In the genomic region with DNA sequence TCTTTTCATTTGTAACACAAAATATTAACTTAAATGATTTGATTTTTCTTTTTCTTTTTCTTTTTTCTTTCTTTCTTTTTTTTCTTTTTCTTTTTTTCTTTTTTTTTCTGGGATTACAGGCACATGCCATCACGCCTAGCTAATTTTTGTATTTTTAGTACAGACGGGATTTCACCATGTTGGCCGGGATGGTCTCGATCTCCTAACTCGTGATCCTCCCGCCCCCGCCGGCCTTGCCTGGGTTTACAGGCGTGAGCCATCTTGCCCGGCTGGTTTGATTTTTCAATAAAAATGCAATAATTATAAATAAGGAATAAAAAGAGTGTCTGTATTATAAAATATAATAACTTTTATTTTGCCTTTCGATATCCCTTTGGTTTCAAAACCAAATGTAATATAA, we compare ENCODE assay signal across 32 cellular contexts.
"Had no signal": no experiment of that assay in that cellular context is flagged by ENCODE, and none has a peak within 500 bp of the region (broad histone marks: within the 10 kb centered on the region; RNA-seq: fewer than 3 reads in every experiment).

No MANE protein-coding gene starts in this region.

- ATAC-seq: activated CD8-positive, alpha-beta T cell treated with anti-CD3 and anti-CD28 coated beads for 36 hours; activated naive CD4-positive, alpha-beta T cell treated with anti-CD3 and anti-CD28 coated beads, Interleukin-2, amount 50 U/mL, for 72 hours; activated T-cell treated with anti-CD3 and anti-CD28 coated beads, Interleukin-2, amount 50 U/mL, for 4 hours; activated T-cell treated with anti-CD3 and anti-CD28 coated beads, Interleukin-2, amount 50 U/mL, for 72 hours; activated T-helper 17 cell treated with anti-CD3 and anti-CD28 coated beads, Interleukin-2, amount 50 U/mL, for 72 hours; body of pancreas had no signal

- H3K27me3 ChIP-seq: adrenal gland, body of pancreas, brain microvascular endothelial cell, breast epithelium had no signal

- H3K4me3 ChIP-seq: adrenal gland, body of pancreas, breast epithelium had no signal

- DNase-seq: activated B cell treated with CpG ODN at 0.5 μM for 24 hours; activated CD4-positive, alpha-beta memory T cell treated with anti-CD3 and anti-CD28 coated beads for 36 hours; activated CD4-positive, alpha-beta T cell treated with anti-CD3 and anti-CD28 coated beads for 4 hours; activated CD4-positive, alpha-beta T cell treated with anti-CD3 and anti-CD28 coated beads, Interleukin-2, amount 10 ng/mL, durations not matched to agents 24 days and 14 days; activated CD4-positive, alpha-beta T cell treated with anti-CD3 and anti-CD28 coated beads, Interleukin-2, amount 50 U/mL, for 1 hour; activated CD4-positive, alpha-beta T cell treated with anti-CD3 and anti-CD28 coated beads, Interleukin-2, amount 50 U/mL, for 4 hours; activated CD4-positive, CD25-positive, alpha-beta regulatory T cell treated with anti-CD3 and anti-CD28 coated beads, Interleukin-2, amount 50 U/mL, for 72 hours; activated CD8-positive, alpha-beta memory T cell treated with anti-CD3 and anti-CD28 coated beads, Interleukin-2, amount 50 U/mL, for 4 hours; activated CD8-positive, alpha-beta T cell treated with anti-CD3 and anti-CD28 coated beads for 36 hours; activated effector memory CD4-positive, alpha-beta T cell treated with anti-CD3 and anti-CD28 coated beads, Interleukin-2, amount 50 U/mL, for 16 hours; activated gamma-delta T cell treated with Interleukin-2 at 50 U/mL for 16 hours; activated naive CD4-positive, alpha-beta T cell; activated naive CD4-positive, alpha-beta T cell treated with anti-CD3 and anti-CD28 coated beads for 36 hours; activated naive CD4-positive, alpha-beta T cell treated with anti-CD3 and anti-CD28 coated beads, Interleukin-2, amount 50 U/mL, for 16 hours; activated naive CD8-positive, alpha-beta T cell treated with anti-CD3 and anti-CD28 coated beads for 36 hours; activated T-cell treated with anti-CD3 and anti-CD28 coated beads for 4 hours; activated T-cell treated with anti-CD3 and anti-CD28 coated beads, Interleukin-2, amount 50 U/mL, for 1 hour; activated T-cell treated with anti-CD3 and anti-CD28 coated beads, Interleukin-2, amount 50 U/mL, for 4 hours; activated T-cell treated with anti-CD3 and anti-CD28 coated beads, Interleukin-2, amount 50 U/mL, for 72 hours; adrenal gland; amniotic stem cell; aorta; body of pancreas; brain microvascular endothelial cell; central memory CD4-positive, alpha-beta T cell; T-helper 2 cell; T-helper 9 cell had no signal

- H3K36me3 ChIP-seq: adrenal gland, brain microvascular endothelial cell, breast epithelium had no signal

- FAIRE-seq: astrocyte had no signal

- H3K4me1 ChIP-seq: adrenal gland, body of pancreas, breast epithelium had no signal

- H3K27ac ChIP-seq: adrenal gland, body of pancreas, brain microvascular endothelial cell, breast epithelium, VCaP had no signal

- H3K9me3 ChIP-seq: adrenal gland, body of pancreas, breast epithelium had no signal
